20 cellular contexts compared by ENCODE assay signal in the genomic region with DNA sequence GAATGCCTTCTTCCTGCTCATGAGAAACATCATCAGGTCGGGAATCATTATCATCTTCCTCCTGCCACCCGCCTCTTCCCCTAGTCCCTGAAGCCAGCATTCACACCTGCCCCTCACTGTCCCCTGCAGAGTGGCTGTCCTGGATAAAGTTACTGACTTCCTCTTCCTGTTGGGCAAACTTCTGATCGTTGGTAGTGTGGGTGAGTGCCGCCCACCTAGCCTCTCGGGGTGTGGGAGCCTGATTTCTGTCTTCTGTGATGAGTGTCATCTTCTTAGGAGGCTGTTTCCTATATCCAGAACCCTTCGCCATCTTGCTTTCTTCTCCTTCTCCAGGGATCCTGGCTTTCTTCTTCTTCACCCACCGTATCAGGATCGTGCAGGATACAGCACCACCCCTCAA. TPM values are rescaled to one million over a fixed set of nuclear protein-coding genes. Genes with fewer than 3 reads are reported as not detected.
DNase-seq lines count a peak whose midpoint lies in the region; ATAC-seq and TF ChIP-seq lines count a peak whose summit lies in the region.
"Had no signal": no experiment of that assay in that cellular context is flagged by ENCODE, and none has a peak within 500 bp of the region (broad histone marks: within the 10 kb centered on the region; RNA-seq: fewer than 3 reads in every experiment).

No MANE protein-coding gene starts in this region.

- H3F3A ChIP-seq in PC-3 (ENCODE audit: low read length, unreplicated experiment): no peaks in the 10 kb centered on the region
- H3F3A ChIP-seq in PC-9 (ENCODE audit: insufficient read depth, low read depth): peaks cover 33% of the 10 kb centered on the region; the same call in 1 of the 2 replicates

- CTCF ChIA-PET in activated CD4-positive, alpha-beta T cell treated with anti-CD3 and anti-CD28 coated beads for 36 hours (lab: Charles Lee): no interaction called here
- CTCF ChIA-PET in PC-3 (lab: Charles Lee): no interaction called here
- CTCF ChIA-PET in PC-9 (lab: Charles Lee): no interaction called here

- no peaks in the 10 kb centered on the region for H3K79me2 ChIP-seq in PC-3 (ENCODE audit: low read length)
- no peaks in the 10 kb centered on the region for H3K79me2 ChIP-seq in PC-9 (ENCODE audit: low read depth)

- POLR2A ChIA-PET in activated CD4-positive, alpha-beta T cell treated with anti-CD3 and anti-CD28 coated beads for 36 hours (lab: Charles Lee): interaction anchor here (0.6 kb wide), 1 partner anchor 14 kb away, joined by 4 read pairs; no protein-coding TSS in a partner anchor
- POLR2A ChIA-PET in PC-3 (lab: Charles Lee; ENCODE audit: unreplicated experiment) (no interaction called here), PC-9 (lab: Charles Lee; ENCODE audit: unreplicated experiment) (no interaction called here)

- H3K27ac ChIP-seq in stomach: peak overlapping the region in 1 of 5 donors; percentile 0
- H3K27ac ChIP-seq in PC-3 (ENCODE audit: low read length): no peak overlapping the region
- no peak overlapping the region for H3K27ac ChIP-seq in PC-9
- H3K27ac ChIP-seq: heart right ventricle, KMS-11, psoas muscle, tibial nerve had no signal

- H2AFZ ChIP-seq in PC-3 (ENCODE audit: low read length) (no peak overlapping the region), PC-9 (no peak overlapping the region)

- TF ChIP-seq EP300 in stomach (IDR thresholded peaks at IDR 0.05): no peak

- peaks cover 14% of the 10 kb centered on the region for H3K4me1 Mint-ChIP-seq in activated CD4-positive, alpha-beta T cell treated with anti-CD3 and anti-CD28 coated beads for 36 hours
- peaks cover 27% of the 10 kb centered on the region for H3K4me1 Mint-ChIP-seq in activated naive CD8-positive, alpha-beta T cell (ENCODE audit: low read depth)
- H3K4me1 Mint-ChIP-seq in stimulated activated effector memory CD8-positive, alpha-beta T cell treated with anti-CD3 and anti-CD28 coated beads, Interleukin-12 subunit alpha, Interleukin-12 subunit beta, amount 100 ng/mL, for 72 hours: peaks cover 32% of the 10 kb centered on the region

- H3K9me3 ChIP-seq in stomach: no peaks in the 10 kb centered on the region
- no peaks in the 10 kb centered on the region for H3K9me3 ChIP-seq in PC-3 (ENCODE audit: low read length)
- no peaks in the 10 kb centered on the region for H3K9me3 ChIP-seq in PC-9 (ENCODE audit: insufficient read depth, low read depth)
- H3K9me3 ChIP-seq: heart right ventricle, psoas muscle, tibial nerve had no signal

- no peak for ATAC-seq in activated CD4-positive, alpha-beta T cell treated with anti-CD3 and anti-CD28 coated beads for 36 hours
- ATAC-seq in stimulated activated effector memory CD8-positive, alpha-beta T cell treated with anti-CD3 and anti-CD28 coated beads, Interleukin-12 subunit alpha, Interleukin-12 subunit beta, amount 100 ng/mL, for 72 hours: no peak
- no peak for ATAC-seq in PC-3
- ATAC-seq: heart right ventricle, psoas muscle had no signal

- no peaks in the 10 kb centered on the region for H3K27me3 Mint-ChIP-seq in activated CD4-positive, alpha-beta T cell treated with anti-CD3 and anti-CD28 coated beads for 36 hours
- no peaks in the 10 kb centered on the region for H3K27me3 Mint-ChIP-seq in activated naive CD8-positive, alpha-beta T cell

- no peaks in the 10 kb centered on the region for H4K20me1 ChIP-seq in PC-3 (ENCODE audit: low read length)
- H4K20me1 ChIP-seq in PC-9 (ENCODE audit: insufficient read depth): no peaks in the 10 kb centered on the region

- peak overlapping the region; percentile 20 for H3K27ac Mint-ChIP-seq in activated CD4-positive, alpha-beta T cell treated with anti-CD3 and anti-CD28 coated beads for 36 hours
- peak overlapping the region; percentile 72 for H3K27ac Mint-ChIP-seq in activated naive CD8-positive, alpha-beta T cell
- H3K27ac Mint-ChIP-seq in stimulated activated effector memory CD8-positive, alpha-beta T cell treated with anti-CD3 and anti-CD28 coated beads, Interleukin-12 subunit alpha, Interleukin-12 subunit beta, amount 100 ng/mL, for 72 hours: peak overlapping the region; percentile 89

- H3K27me3 ChIP-seq in stomach (no peaks in the 10 kb centered on the region), PC-3 (ENCODE audit: low read length) (no peaks in the 10 kb centered on the region), PC-9 (ENCODE audit: insufficient read depth, low read depth) (no peaks in the 10 kb centered on the region)
- H3K27me3 ChIP-seq: heart right ventricle, tibial nerve had no signal

- 71 to 79% (median 72%) methylated on average over 8 of the region's 8 CpGs for WGBS in stomach, 5 donors

- H3K36me3 ChIP-seq in stomach: peaks cover 68 to 98% (median 97%) of the 10 kb centered on the region in 4 donors
- peaks cover 39% of the 10 kb centered on the region for H3K36me3 ChIP-seq in PC-3 (ENCODE audit: low read depth, low read length)
- H3K36me3 ChIP-seq in PC-9 (ENCODE audit: low read depth): peaks cover 9% of the 10 kb centered on the region; the same call in 1 of the 2 replicates

- H3K4me2 ChIP-seq in PC-3 (ENCODE audit: low read length) (no peak overlapping the region), PC-9 (no peak overlapping the region)
- H3K4me2 ChIP-seq: KMS-11 had no signal

- peaks cover 0 to 66% (median 21%) of the 10 kb centered on the region in 4 donors for H3K4me1 ChIP-seq in stomach
- H3K4me1 ChIP-seq in PC-3 (ENCODE audit: insufficient read depth, low read length): no peaks in the 10 kb centered on the region
- no peaks in the 10 kb centered on the region for H3K4me1 ChIP-seq in PC-9 (replicated peaks; ENCODE audit: insufficient read depth)
- H3K4me1 ChIP-seq: psoas muscle had no signal

- H3K9ac ChIP-seq in PC-3 (ENCODE audit: low read length): no peak overlapping the region
- H3K9ac ChIP-seq: KMS-11 had no signal

- H3K36me3 Mint-ChIP-seq in activated CD4-positive, alpha-beta T cell treated with anti-CD3 and anti-CD28 coated beads for 36 hours (ENCODE audit: low read depth): peaks cover 44% of the 10 kb centered on the region
- H3K36me3 Mint-ChIP-seq in activated naive CD8-positive, alpha-beta T cell: peaks cover 3% of the 10 kb centered on the region
- H3K36me3 Mint-ChIP-seq in stimulated activated effector memory CD8-positive, alpha-beta T cell treated with anti-CD3 and anti-CD28 coated beads, Interleukin-12 subunit alpha, Interleukin-12 subunit beta, amount 100 ng/mL, for 72 hours: peaks cover 100% of the 10 kb centered on the region

- no peak for DNase-seq in activated CD4-positive, alpha-beta T cell treated with anti-CD3 and anti-CD28 coated beads for 36 hours
- DNase-seq in activated CD4-positive, alpha-beta T cell treated with anti-CD3 and anti-CD28 coated beads, Interleukin-2, amount 50 U/mL, for 4 hours: no peak
- DNase-seq in NOMO-1 (lab: John Stamatoyannopoulos, UW; ENCODE audit: unreplicated experiment in 2 of 2): peak; percentile 45 to 51
- DNase-seq in stimulated activated effector memory CD8-positive, alpha-beta T cell treated with anti-CD3 and anti-CD28 coated beads, Interleukin-12 subunit alpha, Interleukin-12 subunit beta, amount 100 ng/mL, for 72 hours (ENCODE audit: low spot score in 2 of 2): no peak
- no peak for DNase-seq in stomach
- no peak for DNase-seq in PC-3
- no peak for DNase-seq in PC-9
- DNase-seq: activated CD4-positive, CD25-positive, alpha-beta regulatory T cell treated with anti-CD3 and anti-CD28 coated beads, Interleukin-2, amount 50 U/mL, for 72 hours; amygdala; central memory CD4-positive, alpha-beta T cell; effector CD8-positive, alpha-beta T cell; HCEC 1CT; heart right ventricle; NCI-H1417 treated with DMSO at 0.1 percent for 48 hours; psoas muscle; SW 1271 had no signal

- no TSS peak for BruUV-seq in PC-3 (replicated peaks; lab: Mats Ljungman, UMichigan)
- BruUV-seq in PC-9 (replicated peaks; lab: Mats Ljungman, UMichigan): no TSS peak

- intact Hi-C loops in activated CD4-positive, alpha-beta T cell treated with anti-CD3 and anti-CD28 coated beads for 36 hours (cut with DNase I, micrococcal nuclease): no loop called here
- intact Hi-C loops in stomach (cut with DNase I; ENCODE audit: low total_unique reads): no loop called here
- intact Hi-C loops in PC-3 (cut with micrococcal nuclease): no loop called here
- intact Hi-C loops in PC-9 (cut with micrococcal nuclease; ENCODE audit: unreplicated experiment): no loop called here

- TF ChIP-seq CTCF in stomach (IDR thresholded peaks at IDR 0.05): no peak
- TF ChIP-seq CTCF in PC-3 (conservative IDR thresholded peaks at IDR 0.05; ENCODE audit: low read depth, low read length): no peak
- no peak for TF ChIP-seq CTCF in PC-9 (conservative IDR thresholded peaks at IDR 0.05)

- no peak overlapping the region for H3K4me3 Mint-ChIP-seq in activated CD4-positive, alpha-beta T cell treated with anti-CD3 and anti-CD28 coated beads for 36 hours
- no peak overlapping the region for H3K4me3 Mint-ChIP-seq in activated naive CD8-positive, alpha-beta T cell
- H3K4me3 Mint-ChIP-seq in stimulated activated effector memory CD8-positive, alpha-beta T cell treated with anti-CD3 and anti-CD28 coated beads, Interleukin-12 subunit alpha, Interleukin-12 subunit beta, amount 100 ng/mL, for 72 hours: no peak overlapping the region

- H3K4me3 ChIP-seq in stomach (no peak overlapping the region), PC-3 (ENCODE audit: low read length) (no peak overlapping the region), PC-9 (no peak overlapping the region)
- H3K4me3 ChIP-seq: heart right ventricle, lung, psoas muscle, tibial nerve had no signal

- H3K9me2 ChIP-seq in PC-3 (replicated peaks; ENCODE audit: low read length) (no peaks in the 10 kb centered on the region), PC-9 (ENCODE audit: insufficient read depth) (no peaks in the 10 kb centered on the region)

- no peak for TF ChIP-seq POLR2A in stomach (IDR thresholded peaks at IDR 0.05)

- no peaks in the 10 kb centered on the region for H3K9me3 Mint-ChIP-seq in activated CD4-positive, alpha-beta T cell treated with anti-CD3 and anti-CD28 coated beads for 36 hours (ENCODE audit: low read depth)
- H3K9me3 Mint-ChIP-seq in activated naive CD8-positive, alpha-beta T cell (ENCODE audit: low read depth): no peaks in the 10 kb centered on the region
- H3K9me3 Mint-ChIP-seq in stimulated activated effector memory CD8-positive, alpha-beta T cell treated with anti-CD3 and anti-CD28 coated beads, Interleukin-12 subunit alpha, Interleukin-12 subunit beta, amount 100 ng/mL, for 72 hours: no peaks in the 10 kb centered on the region

RNA-seq across cellular contexts. Expression of gene SLC44A2, which starts 12.5 kb away (rescaled TPM):
- 100 to 1,000 TPM in 1 of 2 experiments, 10 to 100 TPM in 1; 80.3 to 105 TPM for total RNA-seq in activated CD4-positive, alpha-beta T cell treated with anti-CD3 and anti-CD28 coated beads for 36 hours
- 100 to 1,000 TPM in 3 of 5 donors, 10 to 100 TPM in 2; 58.0 to 161 (median 101) TPM for total RNA-seq in stomach
- polyA plus RNA-seq in stomach: 10 to 100 TPM; 26.1 to 66.9 (median 64.4) TPM
- 63.9 and 87.3 TPM in 2 replicates for total RNA-seq in PC-3 (2014; rRNA removed)
- total RNA-seq in PC-9 (2021): 205 and 239 TPM in 2 replicates

RNA-seq across cellular contexts. Expression of gene ILF3, which starts 16.3 kb away (rescaled TPM):
- 100 to 1,000 TPM; 433 to 570 TPM for total RNA-seq in activated CD4-positive, alpha-beta T cell treated with anti-CD3 and anti-CD28 coated beads for 36 hours
- total RNA-seq in stomach (100 to 1,000 TPM in 3 of 5 donors, 10 to 100 TPM in 2; 65.3 to 381 (median 142) TPM), PC-3 (2014; rRNA removed) (322 and 441 TPM in 2 replicates), PC-9 (2021) (242 and 326 TPM in 2 replicates)
- polyA plus RNA-seq in stomach: 10 to 100 TPM; 33.5 to 84.2 (median 49.8) TPM

RNA-seq across cellular contexts. Expression of gene AP1M2, which starts 50.8 kb away (rescaled TPM):
- not detected for total RNA-seq in activated CD4-positive, alpha-beta T cell treated with anti-CD3 and anti-CD28 coated beads for 36 hours
- total RNA-seq in stomach (100 to 1,000 TPM in 1 of 5 donors, 10 to 100 TPM in 4; 11.7 to 687 (median 61.0) TPM), PC-3 (2014; rRNA removed) (43.9 and 50.0 TPM in 2 replicates), PC-9 (2021) (94.5 and 126 TPM in 2 replicates)
- polyA plus RNA-seq in stomach: 100 to 1,000 TPM in 2 of 3 donors, 10 to 100 TPM in 1; 74.6 to 116 (median 112) TPM
- total RNA-seq: heart right ventricle, psoas muscle, tibial nerve had no signal
- polyA plus RNA-seq: heart right ventricle had no signal

Comparison
In these comparisons a context has a peak if more than half of its experiments do, and no peak if none do; other contexts are left out.
1. DNase-seq: peak in NOMO-1 (2 of 2); none in activated CD4-positive, alpha-beta T cell treated with anti-CD3 and anti-CD28 coated beads for 36 hours (single experiment), activated CD4-positive, alpha-beta T cell treated with anti-CD3 and anti-CD28 coated beads, Interleukin-2, amount 50 U/mL, for 4 hours (0 of 2), stimulated activated effector memory CD8-positive, alpha-beta T cell treated with anti-CD3 and anti-CD28 coated beads, Interleukin-12 subunit alpha, Interleukin-12 subunit beta, amount 100 ng/mL, for 72 hours (0 of 2), stomach (single experiment), PC-3 (single experiment) and PC-9 (0 of 2).
2. H3K27ac Mint-ChIP-seq: peak in every context shown above with its lines; median percentile 89 in stimulated activated effector memory CD8-positive, alpha-beta T cell treated with anti-CD3 and anti-CD28 coated beads, Interleukin-12 subunit alpha, Interleukin-12 subunit beta, amount 100 ng/mL, for 72 hours; 72 in activated naive CD8-positive, alpha-beta T cell; 20 in activated CD4-positive, alpha-beta T cell treated with anti-CD3 and anti-CD28 coated beads for 36 hours.
3. RNA of gene AP1M2, which starts 50.8 kb away (total RNA-seq): 94.5 to 126 TPM in PC-9, 11.7 to 687 TPM in stomach and 43.9 to 50.0 TPM in PC-3; not detected in activated CD4-positive, alpha-beta T cell treated with anti-CD3 and anti-CD28 coated beads for 36 hours; every median in the first group is over 10 times any median in the second.